Comparison of ENCODE assay signal across 16 cellular contexts in the genomic region with DNA sequence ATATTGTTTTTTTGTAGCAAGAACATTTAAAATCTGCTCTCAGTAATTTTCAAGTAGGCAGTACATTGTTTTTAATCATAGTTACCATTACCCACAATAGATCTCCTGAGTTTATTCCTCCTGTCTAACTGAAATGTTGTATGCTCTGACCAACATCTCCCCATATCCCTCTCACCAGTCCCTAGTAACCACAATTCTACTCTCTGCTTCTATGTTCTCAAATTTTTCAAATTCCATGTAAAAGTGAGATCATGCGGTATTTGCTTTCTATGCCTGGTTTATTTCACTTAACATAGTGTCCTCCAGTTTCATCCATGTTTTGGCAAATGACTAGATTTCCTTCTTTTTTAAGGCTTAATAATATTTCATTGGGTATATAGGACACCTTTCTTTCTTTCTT.
DNase-seq lines count a peak whose midpoint lies in the region; ATAC-seq, FAIRE-seq and TF ChIP-seq lines count a peak whose summit lies in the region.
"Had no signal": no experiment of that assay in that cellular context is flagged by ENCODE, and none has a peak within 500 bp of the region (broad histone marks: within the 10 kb centered on the region; RNA-seq: fewer than 3 reads in every experiment).

No MANE protein-coding gene starts in this region.

- no peak for TF ChIP-seq CTCF in AG10803 (conservative IDR thresholded peaks at IDR 0.05; ENCODE audit: low read length)
- TF ChIP-seq CTCF in astrocyte (IDR thresholded peaks at IDR 0.05; ENCODE audit: insufficient read depth, low read depth, low read length) = no peak
- TF ChIP-seq CTCF in vagina (IDR thresholded peaks at IDR 0.05) = no peak

- no peak overlapping the region for H3K4me3 Mint-ChIP-seq in astrocyte (ENCODE audit: unreplicated experiment)
- H3K4me3 Mint-ChIP-seq in activated CD4-positive, alpha-beta T cell treated with anti-CD3 and anti-CD28 coated beads, Interleukin-2, amount 10 ng/mL, durations not matched to agents 24 days and 14 days = no peak overlapping the region
- H3K4me3 Mint-ChIP-seq: CD8-positive, alpha-beta memory T cell; H9 had no signal

- no peaks in the 10 kb centered on the region for H3K79me2 ChIP-seq in astrocyte (ENCODE audit: insufficient read depth, low read length)

- no peak overlapping the region for H3K27ac Mint-ChIP-seq in astrocyte (ENCODE audit: unreplicated experiment)
- H3K27ac Mint-ChIP-seq in activated CD4-positive, alpha-beta T cell treated with anti-CD3 and anti-CD28 coated beads, Interleukin-2, amount 10 ng/mL, durations not matched to agents 24 days and 14 days = no peak overlapping the region
- H3K27ac Mint-ChIP-seq: CD8-positive, alpha-beta memory T cell; H9 had no signal

- H3K4me2 ChIP-seq in astrocyte (ENCODE audit: low read length) = no peak overlapping the region
- H3K4me2 ChIP-seq: BLaER1 treated with 17β-estradiol and CSF1 and Interleukin-3, amounts not matched to agents 10 nM and 100 nM had no signal

- no peaks in the 10 kb centered on the region for H3K9me3 Mint-ChIP-seq in astrocyte (ENCODE audit: unreplicated experiment)
- H3K9me3 Mint-ChIP-seq in activated CD4-positive, alpha-beta T cell treated with anti-CD3 and anti-CD28 coated beads, Interleukin-2, amount 10 ng/mL, durations not matched to agents 24 days and 14 days = no peaks in the 10 kb centered on the region
- H3K9me3 Mint-ChIP-seq: CD8-positive, alpha-beta memory T cell; H9 had no signal

- H4K20me1 ChIP-seq in astrocyte (ENCODE audit: insufficient read depth, low read length) = no peaks in the 10 kb centered on the region

- TF ChIP-seq POLR2A in vagina (IDR thresholded peaks at IDR 0.05) = no peak

- no peak overlapping the region for H2AFZ ChIP-seq in astrocyte (ENCODE audit: low read depth, low read length)

- H3K27ac ChIP-seq in astrocyte (ENCODE audit: low read depth, low read length) (no peak overlapping the region), vagina (no peak overlapping the region)
- H3K27ac ChIP-seq: BLaER1 treated with 17β-estradiol and CSF1 and Interleukin-3, amounts not matched to agents 10 nM and 100 nM had no signal

- H3K4me3 ChIP-seq in AG10803 (ENCODE audit: low read length) = no peak overlapping the region
- H3K4me3 ChIP-seq in astrocyte (ENCODE audit: insufficient read depth, low read depth, low read length) = no peak overlapping the region
- no peak overlapping the region for H3K4me3 ChIP-seq in vagina
- H3K4me3 ChIP-seq: BLaER1 treated with 17β-estradiol and CSF1 and Interleukin-3, amounts not matched to agents 10 nM and 100 nM had no signal

- H3K4me1 ChIP-seq in astrocyte (ENCODE audit: insufficient read depth, low read length) = no peaks in the 10 kb centered on the region
- no peaks in the 10 kb centered on the region for H3K4me1 ChIP-seq in vagina

- H3K27me3 ChIP-seq in astrocyte (ENCODE audit: insufficient read depth, low read length) (no peaks in the 10 kb centered on the region), vagina (no peaks in the 10 kb centered on the region)
- H3K27me3 ChIP-seq: BLaER1 treated with 17β-estradiol and CSF1 and Interleukin-3, amounts not matched to agents 10 nM and 100 nM had no signal

- H3K27me3 Mint-ChIP-seq in astrocyte (ENCODE audit: low read depth, unreplicated experiment) = no peaks in the 10 kb centered on the region
- H3K27me3 Mint-ChIP-seq in activated CD4-positive, alpha-beta T cell treated with anti-CD3 and anti-CD28 coated beads, Interleukin-2, amount 10 ng/mL, durations not matched to agents 24 days and 14 days = no peaks in the 10 kb centered on the region
- H3K27me3 Mint-ChIP-seq: CD8-positive, alpha-beta memory T cell had no signal

- H3K36me3 ChIP-seq in astrocyte (ENCODE audit: insufficient read depth, low read length) = no peaks in the 10 kb centered on the region
- no peaks in the 10 kb centered on the region for H3K36me3 ChIP-seq in vagina

- intact Hi-C loops in activated CD4-positive, alpha-beta T cell treated with anti-CD3 and anti-CD28 coated beads, Interleukin-2, amount 10 ng/mL, durations not matched to agents 24 days and 14 days (cut with micrococcal nuclease) = no loop called here
- intact Hi-C loops in vagina (cut with DNase I) = no loop called here
- intact Hi-C loops in cardiac septum (cut with DNase I) = no loop called here

- no peak for FAIRE-seq in astrocyte (lab: Jason Lieb, UNC)

- no peaks in the 10 kb centered on the region for H3K36me3 Mint-ChIP-seq in astrocyte (ENCODE audit: low read depth, unreplicated experiment)
- no peaks in the 10 kb centered on the region for H3K36me3 Mint-ChIP-seq in activated CD4-positive, alpha-beta T cell treated with anti-CD3 and anti-CD28 coated beads, Interleukin-2, amount 10 ng/mL, durations not matched to agents 24 days and 14 days (ENCODE audit: low read depth)
- H3K36me3 Mint-ChIP-seq: CD8-positive, alpha-beta memory T cell had no signal

- H3K9ac ChIP-seq in astrocyte (ENCODE audit: low read length) = no peak overlapping the region
- H3K9ac ChIP-seq: BLaER1 treated with 17β-estradiol and CSF1 and Interleukin-3, amounts not matched to agents 10 nM and 100 nM had no signal

- DNase-seq in AG10803 (ENCODE audit: low read depth) (peak; percentile 42), HCEC 1CT (peak; percentile 7), astrocyte (ENCODE audit: low read depth) (peak; percentile 18), kidney tubule cell (ENCODE audit: low spot score) (peak; percentile 42), vagina (ENCODE audit: extremely low spot score in 2 of 2) (no peak), cardiac septum (ENCODE audit: low spot score) (no peak)
- DNase-seq in activated CD4-positive, alpha-beta T cell treated with anti-CD3 and anti-CD28 coated beads, Interleukin-2, amount 10 ng/mL, durations not matched to agents 24 days and 14 days = no peak
- DNase-seq: CD8-positive, alpha-beta memory T cell; H9; KG1; NCI-H1048; NCI-H1436 treated with DMSO at 0.1 percent for 48 hours; NCI-H2081 treated with DMSO at 0.1 percent for 48 hours; NCI-H524 had no signal

- no peak for ATAC-seq in HG03097 (IDR thresholded peaks at IDR 0.05; ENCODE audit: low FRiP score, unreplicated experiment)

- no peaks in the 10 kb centered on the region for H3K9me3 ChIP-seq in astrocyte (ENCODE audit: insufficient read depth, low read depth, low read length)
- H3K9me3 ChIP-seq in vagina = no peaks in the 10 kb centered on the region
- H3K9me3 ChIP-seq: BLaER1 treated with 17β-estradiol and CSF1 and Interleukin-3, amounts not matched to agents 10 nM and 100 nM had no signal

- H3K4me1 Mint-ChIP-seq in astrocyte (ENCODE audit: low read depth, unreplicated experiment) = no peaks in the 10 kb centered on the region
- H3K4me1 Mint-ChIP-seq in activated CD4-positive, alpha-beta T cell treated with anti-CD3 and anti-CD28 coated beads, Interleukin-2, amount 10 ng/mL, durations not matched to agents 24 days and 14 days = no peaks in the 10 kb centered on the region
- H3K4me1 Mint-ChIP-seq: CD8-positive, alpha-beta memory T cell; H9 had no signal

Comparison
In these comparisons a context has a peak if more than half of its experiments do, and no peak if none do; other contexts are left out.
1. DNase-seq: peak in AG10803 (single experiment), HCEC 1CT (single experiment), astrocyte (single experiment) and kidney tubule cell (single experiment); none in activated CD4-positive, alpha-beta T cell treated with anti-CD3 and anti-CD28 coated beads, Interleukin-2, amount 10 ng/mL, durations not matched to agents 24 days and 14 days (single experiment), vagina (0 of 2) and cardiac septum (single experiment).